23 cellular contexts compared by ENCODE assay signal in the genomic region with DNA sequence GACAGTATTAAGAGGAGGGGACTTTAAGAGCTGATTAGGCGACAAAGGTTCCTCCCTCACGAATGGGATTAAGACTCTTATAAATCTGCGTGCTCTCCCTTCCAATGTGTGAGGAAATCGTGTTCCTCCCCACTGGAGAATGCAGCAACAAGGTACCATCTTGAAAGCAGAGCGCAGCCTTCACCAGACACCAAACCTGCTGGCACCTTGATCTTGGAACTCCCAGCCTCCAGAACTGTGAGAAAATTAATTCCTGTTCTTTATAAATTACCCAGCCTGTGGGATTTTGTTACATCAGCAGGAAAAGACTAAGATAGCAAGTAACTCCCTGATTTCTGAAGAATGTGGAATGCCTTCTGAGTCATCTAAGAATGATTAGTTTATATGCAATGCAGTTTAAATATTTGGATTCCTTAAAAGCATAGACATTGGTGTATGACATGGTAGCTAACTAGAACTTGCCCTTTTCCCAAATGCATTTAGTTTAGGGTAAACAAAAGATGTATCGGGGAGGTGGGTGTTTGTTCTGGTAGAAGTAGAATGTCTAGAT.
DNase-seq lines count a peak whose midpoint lies in the region; ATAC-seq, FAIRE-seq and TF ChIP-seq lines count a peak whose summit lies in the region.
"Had no signal": no experiment of that assay in that cellular context is flagged by ENCODE, and none has a peak within 500 bp of the region (broad histone marks: within the 10 kb centered on the region; RNA-seq: fewer than 3 reads in every experiment).

No MANE protein-coding gene starts in this region.

- peak; percentile 65 for FAIRE-seq in keratinocyte (lab: Jason Lieb, UNC)
- FAIRE-seq: GM12878 had no signal

- H3K4me1 ChIP-seq in keratinocyte (ENCODE audit: control insufficient read depth, extremely low read depth, insufficient read depth, low read length), result peaks cover 18% of the 10 kb centered on the region
- H3K4me1 ChIP-seq: spleen, uterus had no signal

- no peaks in the 10 kb centered on the region for H3K36me3 ChIP-seq in BJ (ENCODE audit: control insufficient read depth, insufficient read depth, low read length)
- H3K36me3 ChIP-seq in keratinocyte (ENCODE audit: control insufficient read depth in 2 of 2, extremely low read depth in 1 of 2, insufficient read depth in 2 of 2, low read length in 2 of 2), result no peaks in the 10 kb centered on the region
- H3K36me3 ChIP-seq: HAP-1, heart right ventricle, spleen, uterus had no signal

- no peak overlapping the region for H2AFZ ChIP-seq in keratinocyte (ENCODE audit: control insufficient read depth, low read length)

- H3K9me3 Mint-ChIP-seq in chondrocyte (ENCODE audit: low read depth), result peaks cover 4% of the 10 kb centered on the region
- H3K9me3 Mint-ChIP-seq: activated B cell treated with CpG ODN at 0.5 μM for 24 hours had no signal

- no peak overlapping the region for H3K9ac ChIP-seq in keratinocyte (ENCODE audit: control insufficient read depth, extremely low read depth, insufficient read depth, low read length)
- H3K9ac ChIP-seq: KMS-11 had no signal

- dilution Hi-C loops in keratinocyte (cut with MboI; ENCODE audit: extremely low pct_ligation_motif_present, low sequenced_read_pairs), result no loop called here

- no peak overlapping the region for H3K4me3 ChIP-seq in BJ (ENCODE audit: low read depth, low read length)
- H3K4me3 ChIP-seq in keratinocyte (ENCODE audit: control insufficient read depth in 2 of 3, extremely low read depth in 1 of 3, insufficient read depth in 2 of 3, low read depth in 1 of 3, low read length in 3 of 3), result no peak overlapping the region
- H3K4me3 ChIP-seq: GM12878, HAP-1, heart right ventricle, spleen, uterus had no signal

- POLR2A ChIA-PET in BJ (lab: Charles Lee), result no interaction called here

- H3K9me1 ChIP-seq in keratinocyte (ENCODE audit: control insufficient read depth, extremely low read depth, insufficient read depth, low read length), result no peaks in the 10 kb centered on the region

- no peaks in the 10 kb centered on the region for H3K9me3 ChIP-seq in keratinocyte (ENCODE audit: control insufficient read depth, low read depth, low read length)
- H3K9me3 ChIP-seq: HAP-1, heart right ventricle, spleen, uterus had no signal

- peak overlapping the region; percentile 3 for H3K4me2 ChIP-seq in keratinocyte (ENCODE audit: control insufficient read depth, extremely low read depth, insufficient read depth, low read depth, low read length)
- H3K4me2 ChIP-seq: KMS-11 had no signal

- no peaks in the 10 kb centered on the region for H4K20me1 ChIP-seq in keratinocyte (ENCODE audit: control insufficient read depth, extremely low read depth, insufficient read depth, low read length)

- ATAC-seq in HG03095 (IDR thresholded peaks at IDR 0.05; ENCODE audit: unreplicated experiment), result no peak
- ATAC-seq: GM12878; stimulated activated naive CD8-positive, alpha-beta T cell treated with anti-CD3 and anti-CD28 coated beads, Interleukin-15, Interleukin-2, amounts not matched to agents 100 U/mL and 50 U/mL, for 24 hours had no signal

- peak overlapping the region; percentile 0 for H3K27ac ChIP-seq in keratinocyte (ENCODE audit: control insufficient read depth, insufficient read depth, low read length)
- H3K27ac ChIP-seq: C4-2B, KMS-11, spleen, uterus had no signal

- no peaks in the 10 kb centered on the region for H3K36me3 Mint-ChIP-seq in chondrocyte (ENCODE audit: low read depth)

- DNase-seq in BJ (ENCODE audit: low read depth) (peak; percentile 40), NCI-H226 (peak; percentile 74), chondrocyte (ENCODE audit: low spot score) (no peak), keratinocyte (ENCODE audit: low read depth, low spot score) (no peak), T-helper 9 cell (no peak), HT-29 (ENCODE audit: low spot score) (no peak), NCI-H345 (lab: John Stamatoyannopoulos, UW) (no peak)
- DNase-seq: activated B cell treated with CpG ODN at 0.5 μM for 24 hours; activated naive CD4-positive, alpha-beta T cell treated with Interleukin-2 at 50 U/mL for 16 hours; DND-41; heart right ventricle; NCI-H146; OCI-M1; posterior cingulate gyrus; spleen; stimulated activated naive CD8-positive, alpha-beta T cell treated with anti-CD3 and anti-CD28 coated beads, Interleukin-15, Interleukin-2, amounts not matched to agents 100 U/mL and 50 U/mL, for 24 hours; SW 1271; uterus had no signal

- H3K79me2 ChIP-seq in keratinocyte (ENCODE audit: control insufficient read depth, insufficient read depth, low read length), result no peaks in the 10 kb centered on the region

- H3K4me3 Mint-ChIP-seq in chondrocyte (ENCODE audit: unreplicated experiment), result no peak overlapping the region
- H3K4me3 Mint-ChIP-seq: activated B cell treated with CpG ODN at 0.5 μM for 24 hours had no signal

- no peak for TF ChIP-seq CTCF in BJ (IDR thresholded peaks at IDR 0.05; ENCODE audit: insufficient read depth, low read depth, low read length)
- TF ChIP-seq CTCF in chondrocyte (IDR thresholded peaks at IDR 0.05), result no peak
- no peak for TF ChIP-seq CTCF in keratinocyte (optimal IDR thresholded peaks at IDR 0.05 in 1 of 3, IDR thresholded peaks at IDR 0.05 in 1 of 3, conservative IDR thresholded peaks at IDR 0.05 in 1 of 3; ENCODE audit: extremely low read depth in 1 of 3, insufficient read depth in 2 of 3, low read length in 3 of 3)

- peaks cover 32% of the 10 kb centered on the region for H3K4me1 Mint-ChIP-seq in chondrocyte (ENCODE audit: low read depth)
- H3K4me1 Mint-ChIP-seq: activated B cell treated with CpG ODN at 0.5 μM for 24 hours had no signal

- peak overlapping the region; percentile 78 for H3K27ac Mint-ChIP-seq in chondrocyte (ENCODE audit: unreplicated experiment)
- H3K27ac Mint-ChIP-seq: activated B cell treated with CpG ODN at 0.5 μM for 24 hours had no signal

- H3K27me3 ChIP-seq in BJ (ENCODE audit: control insufficient read depth, insufficient read depth, low read length) (no peaks in the 10 kb centered on the region), keratinocyte (ENCODE audit: control insufficient read depth, extremely low read depth, insufficient read depth, low read length) (no peaks in the 10 kb centered on the region)
- H3K27me3 ChIP-seq: heart right ventricle, spleen, uterus had no signal

- H3K27me3 Mint-ChIP-seq in chondrocyte (ENCODE audit: low read depth), result no peaks in the 10 kb centered on the region

- CTCF ChIA-PET in BJ (lab: Yijun Ruan, JAX), result no interaction called here

Comparison
In these comparisons a context has a peak if more than half of its experiments do, and no peak if none do; other contexts are left out.
1. DNase-seq: peak in BJ (single experiment) and NCI-H226 (single experiment); none in chondrocyte (single experiment), keratinocyte (single experiment), T-helper 9 cell (single experiment), HT-29 (single experiment) and NCI-H345 (single experiment).